In genomic region chrX:52345402-52345801, GRCh38 we compare ENCODE assay signal across 9 cellular contexts. TPM values are rescaled to one million over a fixed set of nuclear protein-coding genes. Genes with fewer than 3 reads are reported as not detected.
DNase-seq lines count a peak whose midpoint lies in the region; ATAC-seq and TF ChIP-seq lines count a peak whose summit lies in the region.
"Not testable (repeated sequence)": the region's sequence is repeated elsewhere in the genome, so short reads cannot be mapped to it uniquely, and the experiment has no call there.
"Had no signal": no experiment of that assay in that cellular context is flagged by ENCODE, and none has a peak within 500 bp of the region (broad histone marks: within the 10 kb centered on the region; RNA-seq: fewer than 3 reads in every experiment).

No MANE protein-coding gene starts in this region.

- not testable (repeated sequence) for H3K4me2 ChIP-seq in osteoblast (ENCODE audit: insufficient read depth, low read length)

- DNase-seq in GM03348 (ENCODE audit: low spot score), result peak; percentile 47
- DNase-seq in NCI-H2196 (lab: John Stamatoyannopoulos, UW; ENCODE audit: unreplicated experiment), result peak; percentile 1
- DNase-seq in activated CD4-positive, CD25-positive, alpha-beta regulatory T cell (lab: John Stamatoyannopoulos, UW), result peak in 3 of 4 experiments; percentile 1 to 23 (median 2)
- DNase-seq in astrocyte of the hippocampus (ENCODE audit: low read depth, low spot score), result peak; percentile 2
- peak in 1 of 5 donors; percentile 24 for DNase-seq in heart left ventricle
- DNase-seq in osteoblast (ENCODE audit: insufficient read length, low spot score, missing footprints); upper lobe of right lung: not testable (repeated sequence)

- H3K4me3 ChIP-seq in heart left ventricle; osteoblast (ENCODE audit: insufficient read depth, low read length); upper lobe of right lung: not testable (repeated sequence)

- not testable (repeated sequence) for H3K4me1 ChIP-seq in heart left ventricle; osteoblast (ENCODE audit: insufficient read depth, low read length); upper lobe of right lung

- intact Hi-C loops in heart left ventricle (cut with DNase I); upper lobe of right lung (cut with DNase I): not testable (repeated sequence)

- H3K36me3 ChIP-seq in heart left ventricle; osteoblast (ENCODE audit: insufficient read depth, low read length); upper lobe of right lung: not testable (repeated sequence)

- H2AFZ ChIP-seq in osteoblast (ENCODE audit: low read length), result not testable (repeated sequence)

- 23 to 36% (median 28%) methylated on average over 4 of the region's 4 CpGs for WGBS in heart left ventricle, 4 donors

- TF ChIP-seq CTCF in heart left ventricle (IDR thresholded peaks at IDR 0.05), result peak in 8 of 12 donors; percentile 13 to 47 (median 30)
- TF ChIP-seq CTCF in osteoblast (IDR thresholded peaks at IDR 0.05; ENCODE audit: extremely low read depth, low read depth, low read length), result peak; percentile 58
- peak; percentile 44 for TF ChIP-seq CTCF in upper lobe of right lung (IDR thresholded peaks at IDR 0.05)

- not testable (repeated sequence) for TF ChIP-seq POLR2A in heart left ventricle (IDR thresholded peaks at IDR 0.05)

- not testable (repeated sequence) for H4K20me1 ChIP-seq in osteoblast (ENCODE audit: insufficient read depth, low read length)

- peak; percentile 47 for ATAC-seq in HG02678 (IDR thresholded peaks at IDR 0.05; ENCODE audit: unreplicated experiment)
- not testable (repeated sequence) for ATAC-seq in heart left ventricle
- peak; percentile 86 for ATAC-seq in upper lobe of right lung

- not testable (repeated sequence) for H3K27ac ChIP-seq in heart left ventricle; osteoblast (ENCODE audit: low read depth, low read length); upper lobe of right lung

- not testable (repeated sequence) for H3K79me2 ChIP-seq in osteoblast (ENCODE audit: insufficient read depth, low read length)

- H3K9me3 ChIP-seq in heart left ventricle; osteoblast (ENCODE audit: low read depth, low read length); upper lobe of right lung: not testable (repeated sequence)

- peaks cover 0 to 19% (median 0%) of the 10 kb centered on the region in 9 donors for H3K27me3 ChIP-seq in heart left ventricle
- not testable (repeated sequence) for H3K27me3 ChIP-seq in osteoblast (ENCODE audit: insufficient read depth, low read length); upper lobe of right lung

RNA-seq across cellular contexts. Expression of gene XAGE2, which starts 23.4 kb away (rescaled TPM):
- total RNA-seq in heart left ventricle, result not detected
- not detected for polyA plus RNA-seq in heart left ventricle
- total RNA-seq in osteoblast, result not detected in 2 replicates
- 5.2 TPM for total RNA-seq in upper lobe of right lung
- total RNA-seq: gastroesophageal sphincter had no signal
